ENCODE assay signal across 8 cellular contexts in the genomic region with DNA sequence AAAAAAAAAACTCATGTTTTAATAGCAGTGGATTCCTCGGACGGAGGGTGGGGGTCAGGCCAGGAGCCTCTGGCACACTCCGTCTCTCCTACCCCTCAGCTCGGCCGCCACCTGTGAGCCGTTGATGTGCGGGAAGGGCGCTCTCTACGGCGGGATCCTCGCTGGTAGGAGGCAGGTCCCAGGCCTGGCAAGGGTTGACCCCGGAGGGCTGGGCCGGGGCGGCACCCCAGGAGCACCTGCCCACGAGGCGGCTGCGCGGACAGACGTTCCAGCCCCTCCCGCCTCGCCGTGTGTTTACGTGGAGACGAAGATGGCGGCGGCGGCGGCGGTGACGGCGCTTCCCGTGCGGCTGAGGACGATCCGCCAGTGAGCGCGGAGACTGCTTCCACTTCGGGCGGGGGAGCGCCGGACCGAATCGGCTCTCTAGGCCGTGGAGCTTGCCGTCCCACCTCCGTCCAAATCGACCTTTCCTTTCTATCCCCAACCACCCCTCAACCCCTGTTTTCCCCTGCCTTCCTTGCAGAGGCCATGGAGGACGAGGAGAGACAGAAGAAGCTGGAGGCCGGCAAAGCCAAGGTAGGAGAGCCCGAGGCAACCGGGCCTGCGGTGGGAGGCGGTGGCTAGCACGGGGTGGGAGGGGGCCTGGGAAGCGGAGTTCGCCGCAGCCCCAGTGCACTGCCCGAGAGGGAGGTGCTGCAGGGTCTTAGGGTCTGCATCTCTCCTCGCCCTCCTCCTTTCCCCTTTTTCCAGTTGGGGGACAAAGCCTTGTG. TPM values are rescaled to one million over a fixed set of nuclear protein-coding genes. Genes with fewer than 3 reads are reported as not detected.
DNase-seq lines count a peak whose midpoint lies in the region; FAIRE-seq and TF ChIP-seq lines count a peak whose summit lies in the region.

A gene (plus strand): TSS at position 291 of the 770 bp plus-strand sequence. CDS start 238 bp downstream, at position 529.

- H3K4me3 ChIP-seq in LNCaP clone FGC (ENCODE audit: low read depth, low read length), result peak within 1 kb of the TSS; percentile 64

- DNase-seq in ELR (ENCODE audit: low read depth) (peak; percentile 85), GOT3 (lab: John Stamatoyannopoulos, UW) (peak; percentile 44), LNCaP clone FGC (ENCODE audit: low read depth) (peak; percentile 65), SHP77 (lab: John Stamatoyannopoulos, UW) (peak; percentile 78 to 92), frontal cortex (ENCODE audit: low spot score in 2 of 2) (peak; percentile 57 to 67), nucleus accumbens (lab: John Stamatoyannopoulos, UW) (peak; percentile 20 to 91 (median 74)), superior temporal gyrus (ENCODE audit: extremely low spot score) (peak; percentile 77)
- peak; percentile 76 for DNase-seq in activated gamma-delta T cell treated with anti-CD3 and anti-CD28 coated beads, Interleukin-2, amount 50 U/mL, for 16 hours (ENCODE audit: low read depth)

- no peak for TF ChIP-seq CTCF in LNCaP clone FGC (IDR thresholded peaks at IDR 0.05; ENCODE audit: control insufficient read depth, extremely low read depth, insufficient read depth)

- FAIRE-seq in frontal cortex (lab: Jason Lieb, UNC), result no peak

RNA-seq across cellular contexts. Expression of the gene that starts here (rescaled TPM):
- total RNA-seq in frontal cortex, result 187 TPM

Comparison
In these comparisons a context has a peak if more than half of its experiments do, and no peak if none do; other contexts are left out.
1. Peak in every context shown above with its lines: DNase-seq and H3K4me3 ChIP-seq.